13 cellular contexts compared by ENCODE assay signal in the genomic region with DNA sequence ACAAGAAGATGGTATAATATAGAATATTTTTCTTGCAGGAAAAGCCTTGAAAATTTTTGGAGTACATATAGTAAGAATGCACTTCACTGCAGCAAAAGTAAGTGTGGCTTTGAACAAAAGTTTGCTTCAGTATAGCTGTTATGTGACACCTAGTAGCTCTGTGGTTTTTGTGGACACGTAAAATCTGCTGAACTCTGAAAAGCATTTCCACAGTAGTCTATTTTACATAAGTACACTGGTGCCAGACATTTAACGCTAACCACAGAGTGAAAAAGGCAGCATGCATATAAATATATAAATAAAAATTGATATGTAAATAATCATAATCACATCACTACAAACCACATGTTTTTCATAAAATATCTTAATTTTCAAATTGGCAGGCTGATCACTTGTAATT. TPM values are rescaled to one million over a fixed set of nuclear protein-coding genes. Genes with fewer than 3 reads are reported as not detected.
DNase-seq lines count a peak whose midpoint lies in the region; ATAC-seq, FAIRE-seq and TF ChIP-seq lines count a peak whose summit lies in the region.
"Had no signal": no experiment of that assay in that cellular context is flagged by ENCODE, and none has a peak within 500 bp of the region (broad histone marks: within the 10 kb centered on the region; RNA-seq: fewer than 3 reads in every experiment).

No MANE protein-coding gene starts in this region.

- no peaks in the 10 kb centered on the region for H3K4me1 ChIP-seq in GM12878 (ENCODE audit: control insufficient read depth, insufficient read depth, low read length)
- H3K4me1 ChIP-seq in mesendoderm (ENCODE audit: control insufficient read depth, low read depth, low read length): no peaks in the 10 kb centered on the region
- H3K4me1 ChIP-seq in right atrium auricular region: no peaks in the 10 kb centered on the region
- H3K4me1 ChIP-seq: breast epithelium, thyroid gland had no signal

- WGBS in GM12878 (ENCODE audit: insufficient coverage, insufficient replicate concordance, low lambda C conversion rate, missing lambda C conversion rate): 0% methylated on average over 2 of the region's 2 CpGs
- WGBS in mesendoderm (ENCODE audit: extremely low coverage, insufficient coverage, low lambda C conversion rate): no CpG with 5 or more reads among the region's 2 CpGs

- no peak overlapping the region for H4K8ac ChIP-seq in mesendoderm (ENCODE audit: low read depth, low read length)

- no peak overlapping the region for H3K4me3 ChIP-seq in GM12878
- no peak overlapping the region for H3K4me3 ChIP-seq in mesendoderm (ENCODE audit: low read length)
- H3K4me3 ChIP-seq in right atrium auricular region: no peak overlapping the region
- no peak overlapping the region for H3K4me3 ChIP-seq in brain microvascular endothelial cell (ENCODE audit: low read depth, low read length)
- H3K4me3 ChIP-seq: breast epithelium, thyroid gland had no signal

- DNase-seq in GM12878 (ENCODE audit: low read depth, low spot score) (no peak), cerebellar nuclear complex (lab: John Stamatoyannopoulos, UW) (no peak), mesendoderm (no peak), right atrium auricular region (ENCODE audit: low spot score) (no peak), brain microvascular endothelial cell (no peak)
- DNase-seq: NCI-H748 treated with DMSO at 0.1 percent for 48 hours, thyroid gland, WERI-Rb-1 had no signal

- no peaks in the 10 kb centered on the region for H4K20me1 ChIP-seq in GM12878 (ENCODE audit: control insufficient read depth, insufficient read depth)

- no peak overlapping the region for H2AFZ ChIP-seq in GM12878 (ENCODE audit: control insufficient read depth, low read depth, low read length)

- H2BK5ac ChIP-seq in mesendoderm (ENCODE audit: low read length): no peak overlapping the region

- POLR2A ChIA-PET in GM12878 (lab: Charles Lee): no interaction called here

- H3K18ac ChIP-seq in mesendoderm (ENCODE audit: low read length): no peak overlapping the region

- H3K36me3 ChIP-seq in GM12878 (ENCODE audit: control insufficient read depth in 2 of 2, insufficient read depth in 2 of 2, low read length in 1 of 2) (no peaks in the 10 kb centered on the region), mesendoderm (ENCODE audit: control insufficient read depth, insufficient read depth, low read length) (no peaks in the 10 kb centered on the region), right atrium auricular region (no peaks in the 10 kb centered on the region), brain microvascular endothelial cell (replicated peaks) (no peaks in the 10 kb centered on the region)
- H3K36me3 ChIP-seq: breast epithelium, thyroid gland, WERI-Rb-1 had no signal

- H3K27ac ChIP-seq in GM12878 (ENCODE audit: control insufficient read depth, insufficient read depth) (no peak overlapping the region), mesendoderm (ENCODE audit: low read depth, low read length) (no peak overlapping the region), right atrium auricular region (no peak overlapping the region), brain microvascular endothelial cell (no peak overlapping the region)
- H3K27ac ChIP-seq: breast epithelium, HL-60, thyroid gland, WERI-Rb-1 had no signal

- TF ChIP-seq RAD21 in GM12878 (IDR thresholded peaks at IDR 0.05; ENCODE audit: insufficient read depth, low read depth, low read length): no peak

- no peak overlapping the region for H3K4me2 ChIP-seq in GM12878 (ENCODE audit: control insufficient read depth, insufficient read depth)
- no peak overlapping the region for H3K4me2 ChIP-seq in mesendoderm (ENCODE audit: low read length)

- TF ChIP-seq POLR2A in GM12878 (IDR thresholded peaks at IDR 0.05; ENCODE audit: low read depth, low read length): no peak

- H4K5ac ChIP-seq in mesendoderm (ENCODE audit: low read length): no peak overlapping the region

- in situ Hi-C loops in GM12878 (cut with MboI) (no loop called here), brain microvascular endothelial cell (cut with HindIII; ENCODE audit: low pct_ligation_motif_present, low sequenced_read_pairs) (no loop called here)

- H2AK5ac ChIP-seq in mesendoderm (ENCODE audit: low read length): no peak overlapping the region

- H2BK120ac ChIP-seq in mesendoderm (ENCODE audit: low read depth, low read length): no peak overlapping the region

- no peak for FAIRE-seq in GM12878 (lab: Jason Lieb, UNC)

- H3K79me2 ChIP-seq in GM12878 (ENCODE audit: control insufficient read depth, insufficient read depth, low read length): no peaks in the 10 kb centered on the region
- H3K79me2 ChIP-seq in mesendoderm (ENCODE audit: control insufficient read depth, insufficient read depth, low read length): no peaks in the 10 kb centered on the region

- H3K9ac ChIP-seq in GM12878 (ENCODE audit: control insufficient read depth, insufficient read depth, low read length) (no peak overlapping the region), mesendoderm (ENCODE audit: low read length) (no peak overlapping the region)

- TF ChIP-seq CTCF in GM12878 (IDR thresholded peaks at IDR 0.05 in 2 of 3, conservative IDR thresholded peaks at IDR 0.05 in 1 of 3; ENCODE audit: control insufficient read depth in 2 of 3, extremely low read depth in 1 of 3, insufficient read depth in 1 of 3, low read depth in 3 of 3, low read length in 3 of 3) (no peak), right atrium auricular region (IDR thresholded peaks at IDR 0.05) (no peak), brain microvascular endothelial cell (IDR thresholded peaks at IDR 0.05; ENCODE audit: low read depth, low read length, missing control alignments) (no peak)

- H2BK15ac ChIP-seq in mesendoderm (replicated peaks; ENCODE audit: low read depth): no peak overlapping the region

- H3K79me1 ChIP-seq in mesendoderm (ENCODE audit: low read length): no peaks in the 10 kb centered on the region

- RAD21 ChIA-PET in GM12878 (lab: Charles Lee; ENCODE audit: unreplicated experiment): interaction anchor here (1.0 kb wide), 1 partner anchor 94 kb away, joined by 4 read pairs; no protein-coding TSS in a partner anchor

- BruUV-seq in GM12878 (replicated peaks; lab: Mats Ljungman, UMichigan): no TSS peak

- H3K27me3 ChIP-seq in GM12878 (replicated peaks in 1 of 2; ENCODE audit: control insufficient read depth in 2 of 2, insufficient read depth in 2 of 2, low read length in 1 of 2) (no peaks in the 10 kb centered on the region), mesendoderm (ENCODE audit: insufficient read depth, low read length, poor library complexity) (no peaks in the 10 kb centered on the region), right atrium auricular region (no peaks in the 10 kb centered on the region), brain microvascular endothelial cell (replicated peaks) (no peaks in the 10 kb centered on the region)
- H3K27me3 ChIP-seq: breast epithelium, thyroid gland had no signal

- H3K23ac ChIP-seq in mesendoderm (ENCODE audit: low read length): no peak overlapping the region

- SMC1A ChIA-PET in GM12878 (lab: Charles Lee; ENCODE audit: uncharacterized antibody, unreplicated experiment): interaction anchor here (0.8 to 1.4 kb wide), 4 partner anchors 13 to 76 kb away, joined by 3 to 5 read pairs (median 4); no protein-coding TSS in a partner anchor

- CTCF ChIA-PET in GM12878 (lab: Yijun Ruan, JAX): interaction anchor here (1.1 to 2.3 kb wide), 7 partner anchors 12 to 733 kb away, joined by 3 to 8 read pairs (median 3); no protein-coding TSS in a partner anchor

- TF ChIP-seq EP300 in GM12878 (IDR thresholded peaks at IDR 0.05; ENCODE audit: borderline replicate concordance in 1 of 2, control insufficient read depth in 1 of 2, low read depth in 2 of 2, low read length in 2 of 2): peak in 1 of 2 experiments; percentile 21; a peak in 1 of 4 replicates

- no peak overlapping the region for H3K4ac ChIP-seq in mesendoderm (ENCODE audit: low read depth, low read length)

- ATAC-seq in GM18868 (IDR thresholded peaks at IDR 0.05; ENCODE audit: unreplicated experiment) (peak; percentile 97), GM21576 (IDR thresholded peaks at IDR 0.05; ENCODE audit: unreplicated experiment) (peak; percentile 95), HG03378 (IDR thresholded peaks at IDR 0.05; ENCODE audit: unreplicated experiment) (peak; percentile 99), GM12878 (peak; percentile 85)

- no peak overlapping the region for H3K56ac ChIP-seq in mesendoderm (ENCODE audit: low read length)

- intact Hi-C loops in GM12878 (cut with micrococcal nuclease; ENCODE audit: unreplicated experiment): no loop called here

- H3K9me3 ChIP-seq in GM12878 (replicated peaks; ENCODE audit: control insufficient read depth, insufficient read depth, low read length): no peaks in the 10 kb centered on the region; the same call in 2 of the 3 replicates
- no peaks in the 10 kb centered on the region for H3K9me3 ChIP-seq in right atrium auricular region
- H3K9me3 ChIP-seq: breast epithelium, thyroid gland had no signal

RNA-seq across cellular contexts. Expression of a gene that starts 39.8 kb away (rescaled TPM):
- 108 and 113 TPM in 2 replicates for total RNA-seq in GM12878 (2013; cell fraction: nucleolus; rRNA removed)
- total RNA-seq in GM12878 (2014; rRNA removed) (30.3 and 41.3 TPM in 2 replicates), GM12878 (2014; rRNA removed; fragmentation: Illumina TruSeq; extraction: Trizol) (45.3 and 53.3 TPM in 2 replicates), GM12878 (2021) (55.9 and 56.8 TPM in 2 replicates), right atrium auricular region (10 to 100 TPM; 40.8 to 40.9 TPM)
- polyA plus RNA-seq in GM12878 (2011; ENCODE audit: low read depth): 24.4 TPM
- polyA plus RNA-seq in GM12878 (2011; rRNA removed) (75.8 and 96.1 TPM in 2 replicates), GM12878 (2014; fragmentation: Illumina TruSeq; extraction: Trizol) (55.6 and 64.2 TPM in 2 replicates), GM12878 (2014; fragmentation: Nextera tagmentation; extraction: Ambion mirVana) (10 to 100 TPM; 27.8 to 30.0 TPM), GM12878 (2014; rRNA removed) (33.7 and 43.4 TPM in 2 replicates), GM12878 (2016; fragmentation: Nextera tagmentation; extraction: Ambion mirVana) (10 to 100 TPM; 59.2 to 65.5 TPM)
- 34.6 and 39.3 TPM in 2 replicates for polyA plus RNA-seq in GM12878 (2011; cell fraction: cytosol; rRNA removed)
- polyA plus RNA-seq in GM12878 (2011; cell fraction: nucleus; rRNA removed): 62.9 and 83.0 TPM in 2 replicates
- polyA plus RNA-seq in GM12878 (2012): 30.2 and 42.1 TPM in 2 replicates
- polyA minus RNA-seq in GM12878 (2011; rRNA and poly(A)+ RNA removed): 65.3 and 72.8 TPM in 2 replicates
- polyA minus RNA-seq in GM12878 (2011; cell fraction: cytosol; rRNA and poly(A)+ RNA removed): 14.2 and 22.1 TPM in 2 replicates
- 33.4 and 36.2 TPM in 2 replicates for polyA minus RNA-seq in GM12878 (2011; cell fraction: nucleus; rRNA and poly(A)+ RNA removed)
- 39.6 TPM for polyA plus RNA-seq in mesendoderm (2013, experiment 1 of 2)
- 38.6 TPM for polyA plus RNA-seq in mesendoderm (2013, experiment 2 of 2)

RNA-seq across cellular contexts. Expression of a gene that starts 40.0 kb away (rescaled TPM):
- 70.4 and 70.8 TPM in 2 replicates for total RNA-seq in GM12878 (2013; cell fraction: nucleolus; rRNA removed)
- total RNA-seq in GM12878 (2014; rRNA removed) (8.9 and 9.1 TPM in 2 replicates), GM12878 (2014; rRNA removed; fragmentation: Illumina TruSeq; extraction: Trizol) (10.5 and 11.4 TPM in 2 replicates), GM12878 (2021) (10.3 and 12.1 TPM in 2 replicates), right atrium auricular region (1 to 10 TPM; 6.8 to 7.2 TPM)
- polyA plus RNA-seq in GM12878 (2011; ENCODE audit: low read depth): 3.5 TPM
- polyA plus RNA-seq in GM12878 (2011; rRNA removed) (14.2 and 24.8 TPM in 2 replicates), GM12878 (2014; fragmentation: Illumina TruSeq; extraction: Trizol) (9.6 and 11.2 TPM in 2 replicates), GM12878 (2014; fragmentation: Nextera tagmentation; extraction: Ambion mirVana) (1 to 10 TPM; 2.7 to 2.8 TPM), GM12878 (2014; rRNA removed) (2.8 and 4.0 TPM in 2 replicates), GM12878 (2016; fragmentation: Nextera tagmentation; extraction: Ambion mirVana) (10 to 100 TPM; 12.9 to 14.1 TPM)
- polyA plus RNA-seq in GM12878 (2011; cell fraction: cytosol; rRNA removed): 3.3 and 8.6 TPM in 2 replicates
- polyA plus RNA-seq in GM12878 (2011; cell fraction: nucleus; rRNA removed): 14.3 and 16.9 TPM in 2 replicates
- polyA plus RNA-seq in GM12878 (2012): 5.9 and 12.7 TPM in 2 replicates
- 12.5 and 13.4 TPM in 2 replicates for polyA minus RNA-seq in GM12878 (2011; rRNA and poly(A)+ RNA removed)
- polyA minus RNA-seq in GM12878 (2011; cell fraction: cytosol; rRNA and poly(A)+ RNA removed): 7.9 and 9.0 TPM in 2 replicates
- polyA minus RNA-seq in GM12878 (2011; cell fraction: nucleus; rRNA and poly(A)+ RNA removed): 20.7 and 26.8 TPM in 2 replicates
- polyA plus RNA-seq in mesendoderm (2013, experiment 1 of 2): 2.8 TPM
- polyA plus RNA-seq in mesendoderm (2013, experiment 2 of 2): 3.2 TPM
